Comparison of ENCODE assay signal across 1 cellular context in genomic region chr2:156124458-156124857, GRCh38.
A peak's percentile ranks its signal among the peaks of the same experiment; 100 is the strongest.
TF ChIP-seq lines count a peak whose summit lies in the region.

No MANE protein-coding gene starts in this region.

TF ChIP-seq in HEK293, 187 proteins besides CTCF, POLR2A, EP300 and RAD21 (continued from another document):
- TF ChIP-seq HIC1 (tag by site-specific recombination; IDR thresholded peaks at IDR 0.05) (peak; percentile 56; the same call in 1 of the 2 replicates), BCL11B (tag by site-specific recombination; IDR thresholded peaks at IDR 0.05; ENCODE audit: low read depth) (peak; percentile 84), ZNF747 (tag by site-specific recombination; IDR thresholded peaks at IDR 0.05) (no peak), OSR2 (tag by site-specific recombination; IDR thresholded peaks at IDR 0.05) (peak; percentile 79), ZBTB10 (tag by site-specific recombination; IDR thresholded peaks at IDR 0.05) (no peak), ZNF155 (tag by site-specific recombination; IDR thresholded peaks at IDR 0.05) (no peak), WT1 (tag by site-specific recombination; IDR thresholded peaks at IDR 0.05) (peak; percentile 87), ZNF530 (tag by site-specific recombination; IDR thresholded peaks at IDR 0.05; ENCODE audit: low read depth) (no peak), ZBTB44 (tag by site-specific recombination; IDR thresholded peaks at IDR 0.05) (peak; percentile 37; the same call in 1 of the 2 replicates)
- TF ChIP-seq, protein P1, sequence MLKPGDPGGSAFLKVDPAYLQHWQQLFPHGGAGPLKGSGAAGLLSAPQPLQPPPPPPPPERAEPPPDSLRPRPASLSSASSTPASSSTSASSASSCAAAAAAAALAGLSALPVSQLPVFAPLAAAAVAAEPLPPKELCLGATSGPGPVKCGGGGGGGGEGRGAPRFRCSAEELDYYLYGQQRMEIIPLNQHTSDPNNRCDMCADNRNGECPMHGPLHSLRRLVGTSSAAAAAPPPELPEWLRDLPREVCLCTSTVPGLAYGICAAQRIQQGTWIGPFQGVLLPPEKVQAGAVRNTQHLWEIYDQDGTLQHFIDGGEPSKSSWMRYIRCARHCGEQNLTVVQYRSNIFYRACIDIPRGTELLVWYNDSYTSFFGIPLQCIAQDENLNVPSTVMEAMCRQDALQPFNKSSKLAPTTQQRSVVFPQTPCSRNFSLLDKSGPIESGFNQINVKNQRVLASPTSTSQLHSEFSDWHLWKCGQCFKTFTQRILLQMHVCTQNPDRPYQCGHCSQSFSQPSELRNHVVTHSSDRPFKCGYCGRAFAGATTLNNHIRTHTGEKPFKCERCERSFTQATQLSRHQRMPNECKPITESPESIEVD (tag by site-specific recombination; IDR thresholded peaks at IDR 0.05), result peak; percentile 49; the same call in 1 of the 2 replicates
- TF ChIP-seq, protein P2, sequence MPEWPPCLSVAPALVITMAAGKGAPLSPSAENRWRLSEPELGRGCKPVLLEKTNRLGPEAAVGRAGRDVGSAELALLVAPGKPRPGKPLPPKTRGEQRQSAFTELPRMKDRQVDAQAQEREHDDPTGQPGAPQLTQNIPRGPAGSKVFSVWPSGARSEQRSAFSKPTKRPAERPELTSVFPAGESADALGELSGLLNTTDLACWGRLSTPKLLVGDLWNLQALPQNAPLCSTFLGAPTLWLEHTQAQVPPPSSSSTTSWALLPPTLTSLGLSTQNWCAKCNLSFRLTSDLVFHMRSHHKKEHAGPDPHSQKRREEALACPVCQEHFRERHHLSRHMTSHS (tag by site-specific recombination; IDR thresholded peaks at IDR 0.05), result no peak
